1 cellular context compared by ENCODE assay signal in the genomic region with DNA sequence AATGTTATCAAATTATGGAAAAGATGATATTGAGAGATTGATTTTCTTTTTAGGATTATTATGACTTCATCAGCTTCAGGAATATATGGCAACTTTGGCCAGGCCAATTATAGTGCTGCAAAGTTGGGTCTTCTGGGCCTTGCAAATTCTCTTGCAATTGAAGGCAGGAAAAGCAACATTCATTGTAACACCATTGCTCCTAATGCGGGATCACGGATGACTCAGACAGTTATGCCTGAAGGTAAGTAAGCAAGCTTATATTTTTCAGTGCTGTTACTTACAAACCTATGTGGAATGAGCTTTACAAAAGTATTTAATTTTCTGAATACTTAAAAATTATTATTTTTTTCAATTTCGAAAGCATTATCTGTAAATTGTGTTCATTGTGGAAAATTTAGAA.
TF ChIP-seq lines count a peak whose summit lies in the region.

No MANE protein-coding gene starts in this region.

TF ChIP-seq in GM23338, 12 proteins besides CTCF, POLR2A, EP300 and RAD21 (continued from another document):
- TF ChIP-seq ZNF462 (CRISPR knock-in tag; IDR thresholded peaks at IDR 0.05) = no peak
- TF ChIP-seq CREB1 (CRISPR knock-in tag; IDR thresholded peaks at IDR 0.05; ENCODE audit: low read depth) = no peak
- TF ChIP-seq POLR2AphosphoS5 (IDR thresholded peaks at IDR 0.05; ENCODE audit: low read depth) = no peak
- no peak for TF ChIP-seq EZH2 (IDR thresholded peaks at IDR 0.05; ENCODE audit: low read depth, unreplicated experiment)
- no peak for TF ChIP-seq EZH2phosphoT487 (IDR thresholded peaks at IDR 0.05; ENCODE audit: unreplicated experiment)
- TF ChIP-seq, protein P1, sequence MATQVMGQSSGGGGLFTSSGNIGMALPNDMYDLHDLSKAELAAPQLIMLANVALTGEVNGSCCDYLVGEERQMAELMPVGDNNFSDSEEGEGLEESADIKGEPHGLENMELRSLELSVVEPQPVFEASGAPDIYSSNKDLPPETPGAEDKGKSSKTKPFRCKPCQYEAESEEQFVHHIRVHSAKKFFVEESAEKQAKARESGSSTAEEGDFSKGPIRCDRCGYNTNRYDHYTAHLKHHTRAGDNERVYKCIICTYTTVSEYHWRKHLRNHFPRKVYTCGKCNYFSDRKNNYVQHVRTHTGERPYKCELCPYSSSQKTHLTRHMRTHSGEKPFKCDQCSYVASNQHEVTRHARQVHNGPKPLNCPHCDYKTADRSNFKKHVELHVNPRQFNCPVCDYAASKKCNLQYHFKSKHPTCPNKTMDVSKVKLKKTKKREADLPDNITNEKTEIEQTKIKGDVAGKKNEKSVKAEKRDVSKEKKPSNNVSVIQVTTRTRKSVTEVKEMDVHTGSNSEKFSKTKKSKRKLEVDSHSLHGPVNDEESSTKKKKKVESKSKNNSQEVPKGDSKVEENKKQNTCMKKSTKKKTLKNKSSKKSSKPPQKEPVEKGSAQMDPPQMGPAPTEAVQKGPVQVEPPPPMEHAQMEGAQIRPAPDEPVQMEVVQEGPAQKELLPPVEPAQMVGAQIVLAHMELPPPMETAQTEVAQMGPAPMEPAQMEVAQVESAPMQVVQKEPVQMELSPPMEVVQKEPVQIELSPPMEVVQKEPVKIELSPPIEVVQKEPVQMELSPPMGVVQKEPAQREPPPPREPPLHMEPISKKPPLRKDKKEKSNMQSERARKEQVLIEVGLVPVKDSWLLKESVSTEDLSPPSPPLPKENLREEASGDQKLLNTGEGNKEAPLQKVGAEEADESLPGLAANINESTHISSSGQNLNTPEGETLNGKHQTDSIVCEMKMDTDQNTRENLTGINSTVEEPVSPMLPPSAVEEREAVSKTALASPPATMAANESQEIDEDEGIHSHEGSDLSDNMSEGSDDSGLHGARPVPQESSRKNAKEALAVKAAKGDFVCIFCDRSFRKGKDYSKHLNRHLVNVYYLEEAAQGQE (IDR thresholded peaks at IDR 0.05; ENCODE audit: unreplicated experiment) = no peak
- no peak for TF ChIP-seq ZNF331 (CRISPR knock-in tag; IDR thresholded peaks at IDR 0.05; ENCODE audit: low read depth)
- no peak for TF ChIP-seq STAT1 (IDR thresholded peaks at IDR 0.05; ENCODE audit: unreplicated experiment)
- TF ChIP-seq, protein P2, sequence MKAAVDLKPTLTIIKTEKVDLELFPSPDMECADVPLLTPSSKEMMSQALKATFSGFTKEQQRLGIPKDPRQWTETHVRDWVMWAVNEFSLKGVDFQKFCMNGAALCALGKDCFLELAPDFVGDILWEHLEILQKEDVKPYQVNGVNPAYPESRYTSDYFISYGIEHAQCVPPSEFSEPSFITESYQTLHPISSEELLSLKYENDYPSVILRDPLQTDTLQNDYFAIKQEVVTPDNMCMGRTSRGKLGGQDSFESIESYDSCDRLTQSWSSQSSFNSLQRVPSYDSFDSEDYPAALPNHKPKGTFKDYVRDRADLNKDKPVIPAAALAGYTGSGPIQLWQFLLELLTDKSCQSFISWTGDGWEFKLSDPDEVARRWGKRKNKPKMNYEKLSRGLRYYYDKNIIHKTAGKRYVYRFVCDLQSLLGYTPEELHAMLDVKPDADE (IDR thresholded peaks at IDR 0.05) = no peak
- no peak for TF ChIP-seq NANOG (IDR thresholded peaks at IDR 0.05; ENCODE audit: borderline replicate concordance)
- TF ChIP-seq ZNF114 (CRISPR knock-in tag; IDR thresholded peaks at IDR 0.05) = no peak
TF ChIP-seq in GM23338: peak in this region for 0.
